In the genomic region with DNA sequence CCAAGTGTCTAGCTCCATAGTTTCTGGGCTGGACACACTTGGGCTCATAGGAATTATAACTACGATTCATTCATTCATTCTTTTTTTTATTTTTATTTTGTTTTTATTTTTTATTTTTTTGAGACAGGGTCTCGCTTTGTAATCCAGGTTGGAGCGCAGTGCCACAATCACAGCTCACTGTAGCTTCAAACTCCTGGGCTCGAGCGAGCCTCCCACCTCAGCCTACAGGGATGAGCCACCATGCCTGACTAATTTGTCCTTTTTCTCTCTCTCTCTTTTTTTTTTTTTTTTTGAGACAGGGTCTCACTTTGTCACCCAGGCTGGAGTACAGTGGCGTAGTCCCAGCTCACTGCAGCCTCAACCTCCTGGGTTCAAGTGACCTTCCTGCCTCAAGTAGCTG, we compare ENCODE assay signal across 5 cellular contexts.
"Had no signal": no experiment of that assay in that cellular context is flagged by ENCODE, and none has a peak within 500 bp of the region (broad histone marks: within the 10 kb centered on the region; RNA-seq: fewer than 3 reads in every experiment).

No MANE protein-coding gene starts in this region.

- H3K4me3 Mint-ChIP-seq: GM23338, H9 had no signal

- H3K4me3 ChIP-seq: GM23338, K562 had no signal

- H3K27ac Mint-ChIP-seq: GM23338 had no signal

- H3K9me3 Mint-ChIP-seq: GM23338, H9 had no signal

- DNase-seq: H9, HCEC 1CT, IMR-90 had no signal

- ATAC-seq: GM23338, K562 had no signal
